ENCODE assay signal across 8 cellular contexts in the genomic region with DNA sequence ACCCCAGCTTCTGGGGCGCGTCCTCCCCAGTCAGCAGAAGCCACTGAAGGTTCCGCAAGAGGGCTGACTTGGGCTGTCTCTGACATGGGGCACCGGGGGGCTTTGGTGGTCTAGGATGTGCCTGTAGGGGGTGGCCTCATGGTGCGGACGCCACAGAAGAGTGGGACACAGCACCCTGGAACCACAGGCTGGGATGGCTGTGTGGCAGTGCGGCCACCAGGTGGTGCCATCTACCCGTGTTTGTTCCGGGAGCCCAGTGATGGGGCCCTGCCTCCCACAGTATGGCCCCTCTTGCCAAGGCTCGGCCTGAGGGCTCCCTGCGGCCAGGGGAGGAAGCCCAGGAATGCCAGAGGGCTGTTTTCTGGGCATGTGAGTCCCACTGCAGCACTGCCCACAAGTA. TPM values are rescaled to one million over a fixed set of nuclear protein-coding genes. Genes with fewer than 3 reads are reported as not detected.
A peak's percentile ranks its signal among the peaks of the same experiment; 100 is the strongest.
DNase-seq lines count a peak whose midpoint lies in the region; ATAC-seq and TF ChIP-seq lines count a peak whose summit lies in the region.
"Not testable (repeated sequence)": the region's sequence is repeated elsewhere in the genome, so short reads cannot be mapped to it uniquely, and the experiment has no call there.

No MANE protein-coding gene starts in this region.

- not testable (repeated sequence) for TF ChIP-seq POLR2A in gastrocnemius medialis (IDR thresholded peaks at IDR 0.05)

- not testable (repeated sequence) for H3K27ac Mint-ChIP-seq in brain

- TF ChIP-seq CTCF in GM10248 (IDR thresholded peaks at IDR 0.05; ENCODE audit: control extremely low read depth, extremely low read depth, low read depth, missing control alignments) (peak; percentile 11), brain (conservative IDR thresholded peaks at IDR 0.05) (peak; percentile 32 to 42), gastrocnemius medialis (IDR thresholded peaks at IDR 0.05 in 4 of 5, conservative IDR thresholded peaks at IDR 0.05 in 1 of 5) (peak in 1 of 5 experiments; percentile 32)

- not testable (repeated sequence) for H3K4me1 Mint-ChIP-seq in brain

- H3K4me3 Mint-ChIP-seq in brain, result not testable (repeated sequence)

- H3K4me3 ChIP-seq in gastrocnemius medialis, result not testable (repeated sequence)

- not testable (repeated sequence) for H3K36me3 Mint-ChIP-seq in brain

- CTCF ChIA-PET in GM10248 (lab: Yijun Ruan, JAX), result not testable (repeated sequence)

- H3K9me3 Mint-ChIP-seq in brain, result not testable (repeated sequence)

- H3K27me3 ChIP-seq in gastrocnemius medialis, result not testable (repeated sequence)

- POLR2A ChIA-PET in GM10248 (lab: Yijun Ruan, JAX), result not testable (repeated sequence)

- not testable (repeated sequence) for H3K4me1 ChIP-seq in gastrocnemius medialis

- intact Hi-C loops in left colon (cut with DNase I, micrococcal nuclease); gastrocnemius medialis (cut with DNase I; ENCODE audit: low total_unique reads): not testable (repeated sequence)

- not testable (repeated sequence) for H3K9me3 ChIP-seq in gastrocnemius medialis

- DNase-seq in GM10248 (ENCODE audit: extremely low spot score); left colon; gastrocnemius medialis: not testable (repeated sequence)

- peak; percentile 99 for ATAC-seq in GM19438 (IDR thresholded peaks at IDR 0.05; ENCODE audit: low read depth, unreplicated experiment)
- peak; percentile 92 for ATAC-seq in HG02588 (IDR thresholded peaks at IDR 0.05; ENCODE audit: unreplicated experiment)
- peak; percentile 98 for ATAC-seq in HG03159 (IDR thresholded peaks at IDR 0.05; ENCODE audit: unreplicated experiment)
- ATAC-seq in activated CD4-positive, CD25-positive, alpha-beta regulatory T cell treated with anti-CD3 and anti-CD28 coated beads, Interleukin-2, amount 50 U/mL, for 24 hours, result peak; percentile 87 to 89
- ATAC-seq in left colon, result peak; percentile 91
- peak; percentile 80 to 92 for ATAC-seq in gastrocnemius medialis

- in situ Hi-C loops in gastrocnemius medialis (cut with MboI; ENCODE audit: low sequenced_read_pairs in 4 of 4), result not testable (repeated sequence)

- H3K36me3 ChIP-seq in gastrocnemius medialis, result not testable (repeated sequence)

- H3K27me3 Mint-ChIP-seq in brain, result not testable (repeated sequence)

- not testable (repeated sequence) for H3K27ac ChIP-seq in gastrocnemius medialis

RNA-seq across cellular contexts. Expression of a gene that starts 38.6 kb away (rescaled TPM):
- polyA plus RNA-seq in brain (ENCODE audit: insufficient read depth, low read depth, low replicate concordance), result 1.3 TPM
- 1 to 10 TPM; 2.8 to 3.8 TPM for total RNA-seq in left colon
- 1 to 10 TPM; 1.4 to 3.4 (median 1.8) TPM for total RNA-seq in gastrocnemius medialis
